ENCODE assay signal across 31 cellular contexts in genomic region chr20:62956387-62957135, GRCh38. TPM values are rescaled to one million over a fixed set of nuclear protein-coding genes. Genes with fewer than 3 reads are reported as not detected.
DNase-seq lines count a peak whose midpoint lies in the region; ATAC-seq, FAIRE-seq and TF ChIP-seq lines count a peak whose summit lies in the region.
"Had no signal": no experiment of that assay in that cellular context is flagged by ENCODE, and none has a peak within 500 bp of the region (broad histone marks: within the 10 kb centered on the region; RNA-seq: fewer than 3 reads in every experiment).

No MANE protein-coding gene starts in this region.

- no peak for FAIRE-seq in HepG2 (lab: Jason Lieb, UNC)
- FAIRE-seq: D721Med, frontal cortex, pancreas, TTC549 had no signal

- no peak overlapping the region for H3K27ac ChIP-seq in SK-N-SH (ENCODE audit: low read depth in 2 of 2, low read length in 1 of 2)
- peak overlapping the region; percentile 93 for H3K27ac ChIP-seq in HepG2 (ENCODE audit: extremely low read length, insufficient read depth, low read length)
- no peak overlapping the region for H3K27ac ChIP-seq in spleen
- no peak overlapping the region for H3K27ac ChIP-seq in naive thymus-derived CD4-positive, alpha-beta T cell (ENCODE audit: low read depth, low read length)
- H3K27ac ChIP-seq: 22Rv1, brain microvascular endothelial cell, GM23248 had no signal

- no peak for TF ChIP-seq EP300 in SK-N-SH (IDR thresholded peaks at IDR 0.05; ENCODE audit: borderline replicate concordance in 1 of 2, low read depth in 1 of 2, low read length in 1 of 2)
- no peak for TF ChIP-seq EP300 in HepG2 (IDR thresholded peaks at IDR 0.05; ENCODE audit: low read depth in 2 of 2, low read length in 2 of 2)
- no peak for TF ChIP-seq EP300 in HepG2 (CRISPR knock-in tag; IDR thresholded peaks at IDR 0.05; ENCODE audit: borderline replicate concordance)

- TF ChIP-seq RAD21 in SK-N-SH (IDR thresholded peaks at IDR 0.05; ENCODE audit: low read length) = no peak
- no peak for TF ChIP-seq RAD21 in HepG2 (CRISPR knock-in tag; IDR thresholded peaks at IDR 0.05)

- TF ChIP-seq POLR2A in HepG2 (IDR thresholded peaks at IDR 0.05; ENCODE audit: insufficient read depth in 1 of 2, low read depth in 2 of 2, low read length in 2 of 2) (no peak; a peak in 1 of 4 replicates), spleen (IDR thresholded peaks at IDR 0.05) (no peak)

- DNase-seq in SK-N-SH = peak; percentile 21
- peak; percentile 21 for DNase-seq in D341Med (ENCODE audit: low spot score)
- DNase-seq in HepG2 (ENCODE audit: low spot score) = no peak
- DNase-seq in spleen = peak; percentile 71
- no peak for DNase-seq in naive thymus-derived CD4-positive, alpha-beta T cell
- DNase-seq: activated CD4-positive, alpha-beta memory T cell treated with anti-CD3 and anti-CD28 coated beads, Interleukin-2, amount 10 ng/mL, durations not matched to agents 7 days and 5 days; activated CD4-positive, CD25-positive, alpha-beta regulatory T cell treated with anti-CD3 and anti-CD28 coated beads, Interleukin-2, amount 50 U/mL, for 72 hours; amygdala; brain microvascular endothelial cell; GM23248; IMR-90; kidney glomerular epithelial cell; NCI-H1694 treated with DMSO at 0.1 percent for 48 hours; NCI-H2171; NCI-H510A treated with DMSO at 0.1 percent for 48 hours; RPMI8226; stimulated activated CD8-positive, alpha-beta memory T cell treated with anti-CD3 and anti-CD28 coated beads, Interleukin-4, amount 100 ng/mL, for 48 hours had no signal

- no peak overlapping the region for H3K4me3 Mint-ChIP-seq in naive thymus-derived CD4-positive, alpha-beta T cell
- H3K4me3 Mint-ChIP-seq in activated T-helper 17 cell treated with anti-CD3 and anti-CD28 coated beads, Interleukin-2, amount 50 U/mL, for 72 hours = no peak overlapping the region
- H3K4me3 Mint-ChIP-seq: activated CD4-positive, alpha-beta memory T cell treated with anti-CD3 and anti-CD28 coated beads, Interleukin-2, amount 10 ng/mL, durations not matched to agents 7 days and 5 days; activated naive CD4-positive, alpha-beta T cell treated with anti-CD3 and anti-CD28 coated beads, Interleukin-2, amount 50 U/mL, for 24 hours; T-helper 1 cell treated with Interleukin-12 subunit alpha and Interleukin-12 subunit beta and Interleukin-4 antibody, amounts not matched to agents 30 μg/mL and 1 μg/mL, for 36 hours had no signal

- H3K36me3 ChIP-seq in SK-N-SH (replicated peaks in 1 of 2; ENCODE audit: control insufficient read depth in 1 of 2, insufficient read depth in 2 of 2, low read length in 1 of 2) (no peaks in the 10 kb centered on the region), HepG2 (replicated peaks in 1 of 2; ENCODE audit: control insufficient read depth in 1 of 2, insufficient read depth in 2 of 2, low read length in 2 of 2) (peaks cover 43 to 54% of the 10 kb centered on the region in 2 experiments), spleen (peaks cover 0 to 50% (median 5%) of the 10 kb centered on the region in 6 donors)
- no peaks in the 10 kb centered on the region for H3K36me3 ChIP-seq in naive thymus-derived CD4-positive, alpha-beta T cell (ENCODE audit: control insufficient read depth in 2 of 3, insufficient read depth in 3 of 3, low read length in 3 of 3)
- H3K36me3 ChIP-seq: pancreas, transverse colon had no signal

- in situ Hi-C loops in HepG2 (cut with HindIII; ENCODE audit: extremely low pct_ligation_motif_present, low pct_unique_long_range_greater_than_20kb) = no loop called here

- H3K79me2 ChIP-seq in SK-N-SH (ENCODE audit: insufficient read depth) = no peaks in the 10 kb centered on the region
- H3K79me2 ChIP-seq in HepG2 (ENCODE audit: insufficient read depth, low read length) = peaks cover 55% of the 10 kb centered on the region

- intact Hi-C loops in HepG2 (cut with micrococcal nuclease; ENCODE audit: unreplicated experiment) (no loop called here), spleen (cut with DNase I; ENCODE audit: low total_unique reads) (no loop called here)
- intact Hi-C loops in naive thymus-derived CD4-positive, alpha-beta T cell (cut with micrococcal nuclease) = loop anchor here in 1 of 2 donors (10.0 kb wide), 1 partner anchor 148 kb away; no protein-coding TSS in a partner anchor

- H3K4me1 Mint-ChIP-seq in naive thymus-derived CD4-positive, alpha-beta T cell = peaks cover 6 to 43% (median 30%) of the 10 kb centered on the region in 7 donors
- peaks cover 5% of the 10 kb centered on the region for H3K4me1 Mint-ChIP-seq in activated T-helper 17 cell treated with anti-CD3 and anti-CD28 coated beads, Interleukin-2, amount 50 U/mL, for 72 hours

- no TSS peak for BruUV-seq in HepG2 (replicated peaks; lab: Mats Ljungman, UMichigan)

- ATAC-seq in SK-N-SH treated with all-trans-retinoic acid at 6 μM for 48 hours (no peak), HepG2 (no peak), GM18867 (IDR thresholded peaks at IDR 0.05; ENCODE audit: unreplicated experiment) (no peak)
- no peak for ATAC-seq in naive thymus-derived CD4-positive, alpha-beta T cell
- ATAC-seq in activated T-helper 17 cell treated with anti-CD3 and anti-CD28 coated beads, Interleukin-2, amount 50 U/mL, for 72 hours (replicated peaks) = no peak

- H3K4me1 ChIP-seq in SK-N-SH (ENCODE audit: control insufficient read depth in 1 of 2, insufficient read depth in 2 of 2, low read depth in 1 of 2, low read length in 1 of 2) = no peaks in the 10 kb centered on the region; a peak in 1 of 4 replicates
- H3K4me1 ChIP-seq in HepG2 (ENCODE audit: insufficient read depth, low read length) = peaks cover 53% of the 10 kb centered on the region
- H3K4me1 ChIP-seq in spleen = peaks cover 22 to 67% (median 49%) of the 10 kb centered on the region in 6 donors
- H3K4me1 ChIP-seq in naive thymus-derived CD4-positive, alpha-beta T cell (ENCODE audit: control insufficient read depth in 2 of 2, insufficient read depth in 2 of 2, low read length in 2 of 2) = peaks cover 13 to 30% of the 10 kb centered on the region in 2 donors
- H3K4me1 ChIP-seq: pancreas had no signal

- H4K20me1 ChIP-seq in SK-N-SH (ENCODE audit: insufficient read depth) = no peaks in the 10 kb centered on the region
- peaks cover 45% of the 10 kb centered on the region for H4K20me1 ChIP-seq in HepG2 (ENCODE audit: insufficient read depth, low read length)

- H2AFZ ChIP-seq in SK-N-SH (ENCODE audit: low read depth) (no peak overlapping the region), HepG2 (ENCODE audit: low read length) (no peak overlapping the region)
- H2AFZ ChIP-seq: GM23248 had no signal

- 67% methylated on average over 18 of the region's 25 CpGs for WGBS in SK-N-SH (ENCODE audit: low lambda C conversion rate)
- WGBS in HepG2 (ENCODE audit: low lambda C conversion rate) = 93% methylated on average over 25 of the region's 25 CpGs
- WGBS in spleen, 5 donors = 86 to 96% (median 94%) methylated on average over 16 to 25 of the region's 25 CpGs

- POLR2A ChIA-PET in SK-N-SH (lab: Yijun Ruan, JAX) (no interaction called here), HepG2 (lab: Yijun Ruan, JAX) (interaction anchor here (1.0 to 8.8 kb wide), 7 partner anchors 20 to 289 kb away, joined by 3 to 205 read pairs (median 54); partner anchors contain the start of genes DIDO1, GID8 and TCFL5)
- POLR2A ChIA-PET in naive thymus-derived CD4-positive, alpha-beta T cell (lab: Charles Lee) = no interaction called here

- TF ChIP-seq CTCF in SK-N-SH (IDR thresholded peaks at IDR 0.05) = no peak
- TF ChIP-seq CTCF in HepG2 (CRISPR knock-in tag; IDR thresholded peaks at IDR 0.05) = no peak
- no peak for TF ChIP-seq CTCF in spleen (IDR thresholded peaks at IDR 0.05 in 8 of 11, conservative IDR thresholded peaks at IDR 0.05 in 3 of 11)

- H3K27me3 Mint-ChIP-seq in naive thymus-derived CD4-positive, alpha-beta T cell = no peaks in the 10 kb centered on the region
- no peaks in the 10 kb centered on the region for H3K27me3 Mint-ChIP-seq in activated T-helper 17 cell treated with anti-CD3 and anti-CD28 coated beads, Interleukin-2, amount 50 U/mL, for 72 hours
- H3K27me3 Mint-ChIP-seq: activated CD4-positive, alpha-beta memory T cell treated with anti-CD3 and anti-CD28 coated beads, Interleukin-2, amount 10 ng/mL, durations not matched to agents 7 days and 5 days; activated naive CD4-positive, alpha-beta T cell treated with anti-CD3 and anti-CD28 coated beads, Interleukin-2, amount 50 U/mL, for 24 hours had no signal

- H3K4me2 ChIP-seq in SK-N-SH = no peak overlapping the region
- peak overlapping the region; percentile 100 for H3K4me2 ChIP-seq in HepG2 (ENCODE audit: low read depth, low read length)

- CTCF ChIA-PET in SK-N-SH (lab: Yijun Ruan, JAX) (interaction anchor here (0.9 to 1.7 kb wide), 5 partner anchors 9 to 53 kb away, joined by 3 to 8 read pairs (median 3); no protein-coding TSS in a partner anchor), HepG2 (lab: Yijun Ruan, JAX; ENCODE audit: low intra/inter-chr PET ratio, low total read pairs) (no interaction called here)
- CTCF ChIA-PET in naive thymus-derived CD4-positive, alpha-beta T cell (lab: Charles Lee) = no interaction called here

- H3K27me3 ChIP-seq in SK-N-SH (ENCODE audit: insufficient read depth) = no peaks in the 10 kb centered on the region
- H3K27me3 ChIP-seq in HepG2 (ENCODE audit: control insufficient read depth in 1 of 2, insufficient read depth in 2 of 2, low read length in 2 of 2) = no peaks in the 10 kb centered on the region; a peak in 1 of 5 replicates
- no peaks in the 10 kb centered on the region for H3K27me3 ChIP-seq in spleen (replicated peaks in 1 of 7)
- H3K27me3 ChIP-seq in naive thymus-derived CD4-positive, alpha-beta T cell (ENCODE audit: control insufficient read depth in 2 of 2, insufficient read depth in 2 of 2, low read length in 2 of 2) = no peaks in the 10 kb centered on the region
- H3K27me3 ChIP-seq: brain microvascular endothelial cell, pancreas, transverse colon had no signal

- H3K4me3 ChIP-seq in SK-N-SH (ENCODE audit: low read depth in 2 of 2, low read length in 1 of 2) (no peak overlapping the region), HepG2 (replicated peaks in 1 of 3; ENCODE audit: insufficient read depth in 1 of 3, low read depth in 2 of 3, low read length in 3 of 3) (peak overlapping the region in 1 of 3 experiments; percentile 65; a peak in 2 of 6 replicates), spleen (no peak overlapping the region)
- H3K4me3 ChIP-seq in naive thymus-derived CD4-positive, alpha-beta T cell (ENCODE audit: low read length) = no peak overlapping the region
- H3K4me3 ChIP-seq: GM23248, pancreas, transverse colon had no signal

- no peaks in the 10 kb centered on the region for H3K9me3 ChIP-seq in SK-N-SH
- no peaks in the 10 kb centered on the region for H3K9me3 ChIP-seq in HepG2 (ENCODE audit: low read length)
- no peaks in the 10 kb centered on the region for H3K9me3 ChIP-seq in spleen
- no peaks in the 10 kb centered on the region for H3K9me3 ChIP-seq in naive thymus-derived CD4-positive, alpha-beta T cell (ENCODE audit: control insufficient read depth in 2 of 3, low read length in 3 of 3)
- H3K9me3 ChIP-seq: pancreas, transverse colon had no signal

- H3K9me3 Mint-ChIP-seq in naive thymus-derived CD4-positive, alpha-beta T cell = no peaks in the 10 kb centered on the region
- no peaks in the 10 kb centered on the region for H3K9me3 Mint-ChIP-seq in activated T-helper 17 cell treated with anti-CD3 and anti-CD28 coated beads, Interleukin-2, amount 50 U/mL, for 72 hours
- H3K9me3 Mint-ChIP-seq: activated CD4-positive, alpha-beta memory T cell treated with anti-CD3 and anti-CD28 coated beads, Interleukin-2, amount 10 ng/mL, durations not matched to agents 7 days and 5 days; activated naive CD4-positive, alpha-beta T cell treated with anti-CD3 and anti-CD28 coated beads, Interleukin-2, amount 50 U/mL, for 24 hours; T-helper 1 cell treated with Interleukin-12 subunit alpha and Interleukin-12 subunit beta and Interleukin-4 antibody, amounts not matched to agents 30 μg/mL and 1 μg/mL, for 36 hours had no signal

- H3K9ac ChIP-seq in SK-N-SH = no peak overlapping the region
- peak overlapping the region; percentile 95 for H3K9ac ChIP-seq in HepG2 (ENCODE audit: insufficient read depth, low read depth, low read length)
- H3K9ac ChIP-seq: GM23248 had no signal

- H3F3A ChIP-seq in SK-N-SH (replicated peaks; ENCODE audit: insufficient read depth) = no peaks in the 10 kb centered on the region

- H3K9me2 ChIP-seq in SK-N-SH = no peaks in the 10 kb centered on the region

- H3K27ac Mint-ChIP-seq in naive thymus-derived CD4-positive, alpha-beta T cell = peak overlapping the region in 2 of 9 donors; percentile 11 to 81
- H3K27ac Mint-ChIP-seq in activated T-helper 17 cell treated with anti-CD3 and anti-CD28 coated beads, Interleukin-2, amount 50 U/mL, for 72 hours = no peak overlapping the region
- H3K27ac Mint-ChIP-seq: activated CD4-positive, alpha-beta memory T cell treated with anti-CD3 and anti-CD28 coated beads, Interleukin-2, amount 10 ng/mL, durations not matched to agents 7 days and 5 days; activated naive CD4-positive, alpha-beta T cell treated with anti-CD3 and anti-CD28 coated beads, Interleukin-2, amount 50 U/mL, for 24 hours; T-helper 1 cell treated with Interleukin-12 subunit alpha and Interleukin-12 subunit beta and Interleukin-4 antibody, amounts not matched to agents 30 μg/mL and 1 μg/mL, for 36 hours had no signal

- no peaks in the 10 kb centered on the region for H3K36me3 Mint-ChIP-seq in naive thymus-derived CD4-positive, alpha-beta T cell
- H3K36me3 Mint-ChIP-seq in activated T-helper 17 cell treated with anti-CD3 and anti-CD28 coated beads, Interleukin-2, amount 50 U/mL, for 72 hours (ENCODE audit: low read depth) = no peaks in the 10 kb centered on the region
- H3K36me3 Mint-ChIP-seq: activated naive CD4-positive, alpha-beta T cell treated with anti-CD3 and anti-CD28 coated beads, Interleukin-2, amount 50 U/mL, for 24 hours had no signal

RNA-seq across cellular contexts. Expression of gene SLC17A9, which starts 4.1 kb away (rescaled TPM):
- polyA plus RNA-seq in SK-N-SH (2012; rRNA removed) (not detected in 2 replicates), HepG2 (2011; rRNA removed) (191 and 280 TPM in 2 replicates), spleen (10 to 100 TPM; 34.4 to 95.3 (median 41.5) TPM)
- polyA plus RNA-seq in SK-N-SH (2012; cell fraction: cytosol; rRNA removed) = 0.01 TPM in 1 of 2 replicates, not detected in the other
- polyA plus RNA-seq in SK-N-SH (2012; cell fraction: nucleus; rRNA removed) = 0.19 and 0.23 TPM in 2 replicates
- total RNA-seq in HepG2 (2016; rRNA removed; fragmentation: Illumina TruSeq; extraction: Trizol) (33.6 and 110 TPM in 2 replicates), spleen (10 to 100 TPM; 18.8 to 41.9 (median 31.4) TPM)
- total RNA-seq in HepG2 (2016; cell fraction: cytosol; rRNA removed; fragmentation: Illumina TruSeq; extraction: Trizol; ENCODE audit: low read depth) = 27.1 and 27.6 TPM in 2 replicates
- 25.3 and 116 TPM in 2 replicates for total RNA-seq in HepG2 (2016; cell fraction: insoluble cytoplasmic fraction; rRNA removed; fragmentation: Illumina TruSeq; extraction: Trizol)
- total RNA-seq in HepG2 (2016; cell fraction: membrane; rRNA removed; fragmentation: Illumina TruSeq; extraction: Trizol) = 36.6 and 38.0 TPM in 2 replicates
- 145 and 168 TPM in 2 replicates for total RNA-seq in HepG2 (2016; cell fraction: nucleus; rRNA removed; fragmentation: Illumina TruSeq; extraction: Trizol)
- 57.2 and 94.5 TPM in 2 replicates for polyA plus RNA-seq in HepG2 (2011; cell fraction: cytosol; rRNA removed)
- polyA plus RNA-seq in HepG2 (2011; cell fraction: nucleus; rRNA removed) = 3,698 and 4,960 TPM in 2 replicates
- 173 and 220 TPM in 2 replicates for polyA plus RNA-seq in HepG2 (2012)
- 16.5 and 18.1 TPM in 2 replicates for polyA plus RNA-seq in HepG2 (2016; cell fraction: cytosol; fragmentation: Illumina TruSeq; extraction: Trizol; ENCODE audit: low read depth)
- polyA plus RNA-seq in HepG2 (2016; cell fraction: insoluble cytoplasmic fraction; fragmentation: Illumina TruSeq; extraction: Trizol; ENCODE audit: low read depth) = 36.5 and 42.6 TPM in 2 replicates
- 30.7 and 32.6 TPM in 2 replicates for polyA plus RNA-seq in HepG2 (2016; cell fraction: membrane; fragmentation: Illumina TruSeq; extraction: Trizol; ENCODE audit: low read depth)
- 553 and 603 TPM in 2 replicates for polyA plus RNA-seq in HepG2 (2016; cell fraction: nucleus; fragmentation: Illumina TruSeq; extraction: Trizol; ENCODE audit: insufficient read depth, low read depth)
- 0.07 and 195 TPM in 2 replicates for polyA minus RNA-seq in HepG2 (2011; rRNA and poly(A)+ RNA removed; ENCODE audit: low replicate concordance)
- 33.4 and 43.3 TPM in 2 replicates for polyA minus RNA-seq in HepG2 (2011; cell fraction: cytosol; rRNA and poly(A)+ RNA removed)
- 176 and 196 TPM in 2 replicates for polyA minus RNA-seq in HepG2 (2011; cell fraction: nucleus; rRNA and poly(A)+ RNA removed)
- total RNA-seq in naive thymus-derived CD4-positive, alpha-beta T cell = 10 to 100 TPM in 1 of 5 experiments, 1 to 10 TPM in 4; 3.4 to 12.6 (median 5.6) TPM
- under 1 TPM; 0.44 to 0.63 TPM for polyA plus RNA-seq in naive thymus-derived CD4-positive, alpha-beta T cell
- total RNA-seq in activated T-helper 17 cell treated with anti-CD3 and anti-CD28 coated beads, Interleukin-2, amount 50 U/mL, for 72 hours = 1 to 10 TPM; 5.2 to 7.0 TPM
- polyA plus RNA-seq: neural cell had no signal

RNA-seq across cellular contexts. Expression of gene GID8, which starts 18.6 kb away (rescaled TPM):
- polyA plus RNA-seq in SK-N-SH (2012; rRNA removed) (18.1 and 18.7 TPM in 2 replicates), HepG2 (2011; rRNA removed) (39.0 and 39.6 TPM in 2 replicates), spleen (10 to 100 TPM in 2 of 3 donors, 1 to 10 TPM in 1; 9.7 to 12.9 (median 12.0) TPM)
- polyA plus RNA-seq in SK-N-SH (2012; cell fraction: cytosol; rRNA removed) = 18.8 and 19.9 TPM in 2 replicates
- polyA plus RNA-seq in SK-N-SH (2012; cell fraction: nucleus; rRNA removed) = 13.2 and 15.2 TPM in 2 replicates
- total RNA-seq in HepG2 (2016; rRNA removed; fragmentation: Illumina TruSeq; extraction: Trizol) (59.8 and 74.4 TPM in 2 replicates), spleen (10 to 100 TPM; 26.5 to 33.3 (median 29.6) TPM)
- total RNA-seq in HepG2 (2016; cell fraction: cytosol; rRNA removed; fragmentation: Illumina TruSeq; extraction: Trizol; ENCODE audit: low read depth) = 17.8 and 18.7 TPM in 2 replicates
- total RNA-seq in HepG2 (2016; cell fraction: insoluble cytoplasmic fraction; rRNA removed; fragmentation: Illumina TruSeq; extraction: Trizol) = 60.3 and 68.0 TPM in 2 replicates
- total RNA-seq in HepG2 (2016; cell fraction: membrane; rRNA removed; fragmentation: Illumina TruSeq; extraction: Trizol) = 45.9 and 46.6 TPM in 2 replicates
- total RNA-seq in HepG2 (2016; cell fraction: nucleus; rRNA removed; fragmentation: Illumina TruSeq; extraction: Trizol) = 35.6 and 42.8 TPM in 2 replicates
- 39.6 and 40.7 TPM in 2 replicates for polyA plus RNA-seq in HepG2 (2011; cell fraction: cytosol; rRNA removed)
- polyA plus RNA-seq in HepG2 (2011; cell fraction: nucleus; rRNA removed) = 23.9 and 26.9 TPM in 2 replicates
- 36.8 and 46.0 TPM in 2 replicates for polyA plus RNA-seq in HepG2 (2012)
- 14.5 and 16.6 TPM in 2 replicates for polyA plus RNA-seq in HepG2 (2016; cell fraction: cytosol; fragmentation: Illumina TruSeq; extraction: Trizol; ENCODE audit: low read depth)
- polyA plus RNA-seq in HepG2 (2016; cell fraction: insoluble cytoplasmic fraction; fragmentation: Illumina TruSeq; extraction: Trizol; ENCODE audit: low read depth) = 66.0 and 70.4 TPM in 2 replicates
- 31.6 and 32.0 TPM in 2 replicates for polyA plus RNA-seq in HepG2 (2016; cell fraction: membrane; fragmentation: Illumina TruSeq; extraction: Trizol; ENCODE audit: low read depth)
- 58.8 and 62.9 TPM in 2 replicates for polyA plus RNA-seq in HepG2 (2016; cell fraction: nucleus; fragmentation: Illumina TruSeq; extraction: Trizol; ENCODE audit: insufficient read depth, low read depth)
- polyA minus RNA-seq in HepG2 (2011; rRNA and poly(A)+ RNA removed; ENCODE audit: low replicate concordance) = 30.6 and 61.9 TPM in 2 replicates
- polyA minus RNA-seq in HepG2 (2011; cell fraction: cytosol; rRNA and poly(A)+ RNA removed) = 28.5 and 31.3 TPM in 2 replicates
- polyA minus RNA-seq in HepG2 (2011; cell fraction: nucleus; rRNA and poly(A)+ RNA removed) = 27.2 and 34.4 TPM in 2 replicates
- total RNA-seq in naive thymus-derived CD4-positive, alpha-beta T cell = 10 to 100 TPM; 32.1 to 48.0 (median 40.7) TPM
- 10 to 100 TPM; 19.6 to 22.9 TPM for polyA plus RNA-seq in naive thymus-derived CD4-positive, alpha-beta T cell
- total RNA-seq in activated T-helper 17 cell treated with anti-CD3 and anti-CD28 coated beads, Interleukin-2, amount 50 U/mL, for 72 hours = 10 to 100 TPM; 32.7 to 34.6 TPM

RNA-seq across cellular contexts. Expression of gene DIDO1, which starts 30.3 kb away (rescaled TPM):
- polyA plus RNA-seq in SK-N-SH (2012; rRNA removed) (14.7 and 15.6 TPM in 2 replicates), HepG2 (2011; rRNA removed) (72.6 and 75.0 TPM in 2 replicates), spleen (10 to 100 TPM; 17.4 to 23.2 (median 17.8) TPM)
- polyA plus RNA-seq in SK-N-SH (2012; cell fraction: cytosol; rRNA removed) = 9.5 and 11.1 TPM in 2 replicates
- 59.9 and 69.2 TPM in 2 replicates for polyA plus RNA-seq in SK-N-SH (2012; cell fraction: nucleus; rRNA removed)
- total RNA-seq in HepG2 (2016; rRNA removed; fragmentation: Illumina TruSeq; extraction: Trizol) (75.1 and 77.0 TPM in 2 replicates), spleen (10 to 100 TPM; 61.2 to 79.6 (median 76.0) TPM)
- 14.5 and 17.3 TPM in 2 replicates for total RNA-seq in HepG2 (2016; cell fraction: cytosol; rRNA removed; fragmentation: Illumina TruSeq; extraction: Trizol; ENCODE audit: low read depth)
- total RNA-seq in HepG2 (2016; cell fraction: insoluble cytoplasmic fraction; rRNA removed; fragmentation: Illumina TruSeq; extraction: Trizol) = 71.7 and 75.6 TPM in 2 replicates
- total RNA-seq in HepG2 (2016; cell fraction: membrane; rRNA removed; fragmentation: Illumina TruSeq; extraction: Trizol) = 32.1 and 34.1 TPM in 2 replicates
- total RNA-seq in HepG2 (2016; cell fraction: nucleus; rRNA removed; fragmentation: Illumina TruSeq; extraction: Trizol) = 86.6 and 98.5 TPM in 2 replicates
- polyA plus RNA-seq in HepG2 (2011; cell fraction: cytosol; rRNA removed) = 53.2 and 57.1 TPM in 2 replicates
- 292 and 297 TPM in 2 replicates for polyA plus RNA-seq in HepG2 (2011; cell fraction: nucleus; rRNA removed)
- 67.9 and 74.0 TPM in 2 replicates for polyA plus RNA-seq in HepG2 (2012)
- 3.0 TPM in 2 replicates for polyA plus RNA-seq in HepG2 (2016; cell fraction: cytosol; fragmentation: Illumina TruSeq; extraction: Trizol; ENCODE audit: low read depth)
- 61.5 and 65.9 TPM in 2 replicates for polyA plus RNA-seq in HepG2 (2016; cell fraction: insoluble cytoplasmic fraction; fragmentation: Illumina TruSeq; extraction: Trizol; ENCODE audit: low read depth)
- 10.9 and 11.6 TPM in 2 replicates for polyA plus RNA-seq in HepG2 (2016; cell fraction: membrane; fragmentation: Illumina TruSeq; extraction: Trizol; ENCODE audit: low read depth)
- 130 and 135 TPM in 2 replicates for polyA plus RNA-seq in HepG2 (2016; cell fraction: nucleus; fragmentation: Illumina TruSeq; extraction: Trizol; ENCODE audit: insufficient read depth, low read depth)
- 33.0 and 89.8 TPM in 2 replicates for polyA minus RNA-seq in HepG2 (2011; rRNA and poly(A)+ RNA removed; ENCODE audit: low replicate concordance)
- polyA minus RNA-seq in HepG2 (2011; cell fraction: cytosol; rRNA and poly(A)+ RNA removed) = 30.7 and 35.0 TPM in 2 replicates
- polyA minus RNA-seq in HepG2 (2011; cell fraction: nucleus; rRNA and poly(A)+ RNA removed) = 139 and 144 TPM in 2 replicates
- 100 to 1,000 TPM in 2 of 5 experiments, 10 to 100 TPM in 3; 66.1 to 139 (median 77.4) TPM for total RNA-seq in naive thymus-derived CD4-positive, alpha-beta T cell
- polyA plus RNA-seq in naive thymus-derived CD4-positive, alpha-beta T cell = 10 to 100 TPM; 36.6 to 58.4 TPM
- total RNA-seq in activated T-helper 17 cell treated with anti-CD3 and anti-CD28 coated beads, Interleukin-2, amount 50 U/mL, for 72 hours = 10 to 100 TPM; 51.4 to 51.5 TPM

RNA-seq across cellular contexts. Expression of gene BHLHE23, which starts 50.2 kb away (rescaled TPM):
- polyA plus RNA-seq in SK-N-SH (2012; rRNA removed) (not detected in 2 replicates), HepG2 (2011; rRNA removed) (not detected in 2 replicates), spleen (not detected)
- not detected in 2 replicates for polyA plus RNA-seq in SK-N-SH (2012; cell fraction: cytosol; rRNA removed)
- not detected in 2 replicates for polyA plus RNA-seq in SK-N-SH (2012; cell fraction: nucleus; rRNA removed)
- total RNA-seq in HepG2 (2016; rRNA removed; fragmentation: Illumina TruSeq; extraction: Trizol) (not detected in 2 replicates), spleen (not detected)
- total RNA-seq in HepG2 (2016; cell fraction: cytosol; rRNA removed; fragmentation: Illumina TruSeq; extraction: Trizol; ENCODE audit: low read depth) = not detected in 2 replicates
- total RNA-seq in HepG2 (2016; cell fraction: insoluble cytoplasmic fraction; rRNA removed; fragmentation: Illumina TruSeq; extraction: Trizol) = not detected in 2 replicates
- not detected in 2 replicates for total RNA-seq in HepG2 (2016; cell fraction: membrane; rRNA removed; fragmentation: Illumina TruSeq; extraction: Trizol)
- not detected in 2 replicates for total RNA-seq in HepG2 (2016; cell fraction: nucleus; rRNA removed; fragmentation: Illumina TruSeq; extraction: Trizol)
- polyA plus RNA-seq in HepG2 (2011; cell fraction: cytosol; rRNA removed) = not detected in 2 replicates
- polyA plus RNA-seq in HepG2 (2011; cell fraction: nucleus; rRNA removed) = not detected in 2 replicates
- not detected in 2 replicates for polyA plus RNA-seq in HepG2 (2012)
- not detected in 2 replicates for polyA plus RNA-seq in HepG2 (2016; cell fraction: cytosol; fragmentation: Illumina TruSeq; extraction: Trizol; ENCODE audit: low read depth)
- polyA plus RNA-seq in HepG2 (2016; cell fraction: insoluble cytoplasmic fraction; fragmentation: Illumina TruSeq; extraction: Trizol; ENCODE audit: low read depth) = not detected in 2 replicates
- polyA plus RNA-seq in HepG2 (2016; cell fraction: membrane; fragmentation: Illumina TruSeq; extraction: Trizol; ENCODE audit: low read depth) = not detected in 2 replicates
- not detected in 2 replicates for polyA plus RNA-seq in HepG2 (2016; cell fraction: nucleus; fragmentation: Illumina TruSeq; extraction: Trizol; ENCODE audit: insufficient read depth, low read depth)
- not detected in 2 replicates for polyA minus RNA-seq in HepG2 (2011; rRNA and poly(A)+ RNA removed; ENCODE audit: low replicate concordance)
- polyA minus RNA-seq in HepG2 (2011; cell fraction: cytosol; rRNA and poly(A)+ RNA removed) = not detected in 2 replicates
- polyA minus RNA-seq in HepG2 (2011; cell fraction: nucleus; rRNA and poly(A)+ RNA removed) = not detected in 2 replicates
- total RNA-seq in naive thymus-derived CD4-positive, alpha-beta T cell = not detected
- polyA plus RNA-seq in naive thymus-derived CD4-positive, alpha-beta T cell = not detected
- total RNA-seq in activated T-helper 17 cell treated with anti-CD3 and anti-CD28 coated beads, Interleukin-2, amount 50 U/mL, for 72 hours = not detected
- total RNA-seq: activated CD4-positive, alpha-beta memory T cell treated with anti-CD3 and anti-CD28 coated beads, Interleukin-2, amount 10 ng/mL, durations not matched to agents 7 days and 5 days; chondrocyte; frontal cortex; GM23248; IMR-90; pancreas; subcutaneous adipose tissue; transverse colon had no signal
- polyA plus RNA-seq: GM23248, IMR-90, neural cell, pancreas had no signal

Comparison
In these comparisons a context has a peak if more than half of its experiments do, and no peak if none do; other contexts are left out.
1. DNase-seq: peak in SK-N-SH (single experiment), D341Med (single experiment) and spleen (single experiment); none in HepG2 (single experiment) and naive thymus-derived CD4-positive, alpha-beta T cell (0 of 9).